ENCODE assay signal across 1 cellular context in the genomic region with DNA sequence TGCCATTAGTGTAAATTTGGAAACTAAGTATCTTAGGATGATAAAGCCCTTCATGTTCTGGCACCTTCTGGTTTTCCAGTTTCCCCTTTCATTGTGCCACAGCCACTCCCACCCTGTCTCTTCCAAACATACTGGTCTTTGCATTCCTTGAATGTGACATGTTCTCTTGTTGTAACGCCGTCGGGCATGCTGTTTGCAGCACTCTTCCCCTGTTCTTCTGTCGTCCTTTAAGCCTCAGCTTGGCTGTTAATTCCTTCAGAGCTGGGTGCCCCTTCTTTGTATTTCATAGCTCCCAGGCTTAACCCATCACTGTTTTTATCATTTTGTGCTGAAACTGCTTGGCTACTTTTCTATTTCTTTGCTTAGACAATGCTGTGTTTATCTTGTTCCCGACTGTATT.
TF ChIP-seq lines count a peak whose summit lies in the region.

No MANE protein-coding gene starts in this region.

TF ChIP-seq in HCT116, 20 proteins besides CTCF, POLR2A, EP300 and RAD21 (continued from another document):
- TF ChIP-seq REST (IDR thresholded peaks at IDR 0.05; ENCODE audit: low read depth) (no peak), SIN3A (IDR thresholded peaks at IDR 0.05; ENCODE audit: low read depth) (no peak), ATF3 (IDR thresholded peaks at IDR 0.05) (no peak), ZNF274 (IDR thresholded peaks at IDR 0.05; ENCODE audit: low read depth, low read length) (no peak), EZH2phosphoT487 (IDR thresholded peaks at IDR 0.05; ENCODE audit: borderline replicate concordance) (no peak), EGR1 (IDR thresholded peaks at IDR 0.05; ENCODE audit: low read depth) (no peak), ZFX (IDR thresholded peaks at IDR 0.05) (no peak)
- TF ChIP-seq, protein P1, sequence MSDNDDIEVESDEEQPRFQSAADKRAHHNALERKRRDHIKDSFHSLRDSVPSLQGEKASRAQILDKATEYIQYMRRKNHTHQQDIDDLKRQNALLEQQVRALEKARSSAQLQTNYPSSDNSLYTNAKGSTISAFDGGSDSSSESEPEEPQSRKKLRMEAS (IDR thresholded peaks at IDR 0.05) = no peak
